Comparison of ENCODE assay signal across 18 cellular contexts in genomic region chr14:101758913-101759593, GRCh38.
"Had no signal": no experiment of that assay in that cellular context is flagged by ENCODE, and none has a peak within 500 bp of the region (broad histone marks: within the 10 kb centered on the region; RNA-seq: fewer than 3 reads in every experiment).

No MANE protein-coding gene starts in this region.

- ATAC-seq: activated CD4-positive, alpha-beta T cell treated with anti-CD3 and anti-CD28 coated beads for 36 hours; activated CD8-positive, alpha-beta memory T cell treated with anti-CD3 and anti-CD28 coated beads, Interleukin-2, amount 10 ng/mL, durations not matched to agents 7 days and 5 days; gastrocnemius medialis; naive thymus-derived CD8-positive, alpha-beta T cell; right cardiac atrium; stimulated activated naive CD8-positive, alpha-beta T cell treated with anti-CD3 and anti-CD28 coated beads, Interleukin-15, Interleukin-2, amounts not matched to agents 100 U/mL and 50 U/mL, for 24 hours had no signal

- H3K9me3 ChIP-seq: gastrocnemius medialis, suprapubic skin had no signal

- DNase-seq: activated CD4-positive, alpha-beta memory T cell treated with anti-CD3 and anti-CD28 coated beads for 36 hours; activated CD4-positive, alpha-beta T cell treated with anti-CD3 and anti-CD28 coated beads for 36 hours; activated CD8-positive, alpha-beta memory T cell treated with anti-CD3 and anti-CD28 coated beads, Interleukin-2, amount 10 ng/mL, durations not matched to agents 7 days and 5 days; activated gamma-delta T cell treated with Interleukin-2 at 50 U/mL for 16 hours; activated naive CD8-positive, alpha-beta T cell treated with anti-CD3 and anti-CD28 coated beads, Interleukin-2, amount 10 ng/mL, durations not matched to agents 7 days and 5 days; activated T-cell treated with anti-CD3 and anti-CD28 coated beads, Interleukin-2, amount 50 U/mL, for 1 hour; dermis blood vessel endothelial cell; gastrocnemius medialis; naive thymus-derived CD8-positive, alpha-beta T cell; right cardiac atrium; stimulated activated CD4-positive, alpha-beta T cell treated with anti-CD3 and anti-CD28 coated beads, Interleukin-4, amount 100 ng/mL, for 24 hours; stimulated activated CD8-positive, alpha-beta memory T cell treated with anti-CD3 and anti-CD28 coated beads, Interleukin-4, amount 100 ng/mL, for 48 hours; stimulated activated naive CD8-positive, alpha-beta T cell treated with anti-CD3 and anti-CD28 coated beads, Interleukin-15, Interleukin-2, amounts not matched to agents 100 U/mL and 50 U/mL, for 24 hours; T-helper 2 cell had no signal

- H3K4me1 ChIP-seq: breast epithelium had no signal

- H3K27ac Mint-ChIP-seq: progenitor cell of endocrine pancreas had no signal

- H3K9me3 Mint-ChIP-seq: activated CD4-positive, alpha-beta memory T cell treated with anti-CD3 and anti-CD28 coated beads for 36 hours; activated naive CD8-positive, alpha-beta T cell treated with anti-CD3 and anti-CD28 coated beads, Interleukin-2, amount 10 ng/mL, durations not matched to agents 7 days and 5 days had no signal

- H3K27me3 ChIP-seq: breast epithelium, suprapubic skin had no signal

- H3K27me3 Mint-ChIP-seq: activated CD4-positive, alpha-beta memory T cell treated with anti-CD3 and anti-CD28 coated beads for 36 hours had no signal

- H3K36me3 ChIP-seq: breast epithelium, gastrocnemius medialis, suprapubic skin had no signal

- H3K27ac ChIP-seq: epithelial cell of prostate had no signal
